8 cellular contexts compared by ENCODE assay signal in genomic region chr13:50911051-50911690, GRCh38. TPM values are rescaled to one million over a fixed set of nuclear protein-coding genes. Genes with fewer than 3 reads are reported as not detected.
DNase-seq lines count a peak whose midpoint lies in the region; ATAC-seq, FAIRE-seq and TF ChIP-seq lines count a peak whose summit lies in the region.

No MANE protein-coding gene starts in this region.

- H2BK20ac ChIP-seq in H1 (ENCODE audit: low read length) = no peak overlapping the region

- TF ChIP-seq CTCF in H1 (IDR thresholded peaks at IDR 0.05; ENCODE audit: control extremely low read depth in 1 of 3, insufficient read depth in 1 of 3, low read depth in 1 of 3, low read length in 3 of 3) = no peak

- peaks cover 2% of the 10 kb centered on the region for H3K79me1 ChIP-seq in H1 (ENCODE audit: low read depth, low read length)

- TF ChIP-seq RAD21 in H1 (IDR thresholded peaks at IDR 0.05 in 1 of 2, conservative IDR thresholded peaks at IDR 0.05 in 1 of 2; ENCODE audit: low read depth in 2 of 2, low read length in 2 of 2) = no peak

- peak overlapping the region; percentile 92 to 95 for H3K4me3 Mint-ChIP-seq in activated T-cell treated with anti-CD3 and anti-CD28 coated beads, Interleukin-2, amount 50 U/mL, for 72 hours

- no peak overlapping the region for H4K91ac ChIP-seq in H1 (replicated peaks; ENCODE audit: insufficient read length, low read length)

- peaks cover 38% of the 10 kb centered on the region for H3K4me1 Mint-ChIP-seq in activated T-cell treated with anti-CD3 and anti-CD28 coated beads, Interleukin-2, amount 50 U/mL, for 72 hours (ENCODE audit: low read depth)

- no peak overlapping the region for H2AFZ ChIP-seq in H1 (ENCODE audit: low read length)

- H3K14ac ChIP-seq in H1 (ENCODE audit: insufficient read length) = no peak overlapping the region

- POLR2A ChIA-PET in H1 (lab: Charles Lee; ENCODE audit: partially characterized antibody) = interaction anchor here (0.7 to 1.4 kb wide), 6 partner anchors 10 to 914 kb away, joined by 3 to 4 read pairs (median 4); no protein-coding TSS in a partner anchor

- H3K27me3 Mint-ChIP-seq in activated T-cell treated with anti-CD3 and anti-CD28 coated beads, Interleukin-2, amount 50 U/mL, for 72 hours (ENCODE audit: low read depth) = no peaks in the 10 kb centered on the region

- no peak overlapping the region for H3K9ac ChIP-seq in H1 (replicated peaks in 1 of 4; ENCODE audit: extremely low read depth in 1 of 4, low read depth in 3 of 4, low read length in 3 of 4)

- no peak overlapping the region for H4K8ac ChIP-seq in H1 (ENCODE audit: extremely low read depth, insufficient read depth, low read length)

- H3K27ac Mint-ChIP-seq in activated T-cell treated with anti-CD3 and anti-CD28 coated beads, Interleukin-2, amount 50 U/mL, for 72 hours = peak overlapping the region; percentile 91

- H2BK120ac ChIP-seq in H1 (replicated peaks; ENCODE audit: low read depth, low read length) = no peak overlapping the region

- no peak for TF ChIP-seq EP300 in H1 (IDR thresholded peaks at IDR 0.05; ENCODE audit: borderline replicate concordance in 1 of 2, low read depth in 2 of 2, low read length in 2 of 2)

- H3K56ac ChIP-seq in H1 (replicated peaks; ENCODE audit: insufficient read length, low read depth, low read length) = no peak overlapping the region

- H4K20me1 ChIP-seq in H1 (replicated peaks in 1 of 2; ENCODE audit: control insufficient read depth in 1 of 2, insufficient read depth in 2 of 2, low read length in 2 of 2) = no peaks in the 10 kb centered on the region

- no peak overlapping the region for H2BK12ac ChIP-seq in H1 (ENCODE audit: low read depth, low read length)

- no peak for TF ChIP-seq POLR2A in H1 (IDR thresholded peaks at IDR 0.05; ENCODE audit: control extremely low read depth in 1 of 2, low read depth in 2 of 2, low read length in 2 of 2)

- H3K27ac ChIP-seq in H1 (ENCODE audit: low read depth, low read length) = no peak overlapping the region

- intact Hi-C loops in posterior cingulate gyrus (cut with DNase I) = loop anchor here (2.0 to 5.0 kb wide), 4 partner anchors 109 to 934 kb away; no protein-coding TSS in a partner anchor

- H3K4me1 ChIP-seq in H1 (replicated peaks in 1 of 4; ENCODE audit: control insufficient read depth in 3 of 4, insufficient read depth in 4 of 4, low read length in 3 of 4) = peaks cover 6 to 16% (median 10%) of the 10 kb centered on the region in 4 experiments; a peak in 6 of 7 replicates

- ATAC-seq in activated T-cell treated with anti-CD3 and anti-CD28 coated beads, Interleukin-2, amount 50 U/mL, for 72 hours (replicated peaks in 1 of 2) = no peak
- no peak for ATAC-seq in HG03469 (IDR thresholded peaks at IDR 0.05; ENCODE audit: unreplicated experiment)

- CTCF ChIA-PET in H1 (lab: Charles Lee; ENCODE audit: partially characterized antibody) = interaction anchor here (0.6 to 1.8 kb wide), 50 partner anchors 9 to 975 kb away, joined by 3 to 10 read pairs (median 4); partner anchors contain the start of gene SPRYD7

- no peaks in the 10 kb centered on the region for H3K9me3 Mint-ChIP-seq in activated T-cell treated with anti-CD3 and anti-CD28 coated beads, Interleukin-2, amount 50 U/mL, for 72 hours

- H3K27me3 ChIP-seq in H1 (replicated peaks in 1 of 4; ENCODE audit: control insufficient read depth in 3 of 4, extremely low read depth in 1 of 4, insufficient read depth in 3 of 4, low read length in 3 of 4) = no peaks in the 10 kb centered on the region

- no peak overlapping the region for H2BK5ac ChIP-seq in H1 (ENCODE audit: low read depth, low read length)

- no peak for DNase-seq in activated T-cell treated with anti-CD3 and anti-CD28 coated beads, Interleukin-2, amount 50 U/mL, for 72 hours
- no peak for DNase-seq in activated T-cell treated with anti-CD3 and anti-CD28 coated beads, Interleukin-2, amount 50 U/mL, for 1 hour
- DNase-seq in RPMI8226 (peak; percentile 14), H1 (ENCODE audit: low read depth in 1 of 2, low spot score in 2 of 2) (no peak), retina (peak; percentile 71), posterior cingulate gyrus (no peak)
- DNase-seq in stimulated activated CD4-positive, alpha-beta T cell treated with anti-CD3 and anti-CD28 coated beads, Interleukin-1b, Interleukin-23, amount 100 ng/mL, for 48 hours = no peak

- peak overlapping the region; percentile 48 to 76 (median 66); a peak in 5 of 8 replicates for H3K4me3 ChIP-seq in H1 (ENCODE audit: extremely low read depth in 1 of 4, insufficient read depth in 2 of 4, low read depth in 3 of 4, low read length in 4 of 4)

- H3K9me3 ChIP-seq in H1 (ENCODE audit: insufficient read depth in 2 of 2, low read depth in 1 of 2, low read length in 1 of 2) = no peaks in the 10 kb centered on the region

- no peaks in the 10 kb centered on the region for H3K36me3 Mint-ChIP-seq in activated T-cell treated with anti-CD3 and anti-CD28 coated beads, Interleukin-2, amount 50 U/mL, for 72 hours (ENCODE audit: insufficient read depth in 2 of 2)

- no peak for FAIRE-seq in H1 (lab: Jason Lieb, UNC)

- peak overlapping the region; percentile 19 for H3K4ac ChIP-seq in H1 (replicated peaks; ENCODE audit: insufficient read length, low read depth, low read length)

- peaks cover 0 to 48% of the 10 kb centered on the region in 2 experiments; a peak in 2 of 4 replicates for H3K79me2 ChIP-seq in H1 (ENCODE audit: control insufficient read depth in 1 of 2, insufficient read depth in 2 of 2, low read length in 2 of 2)

- H2BK15ac ChIP-seq in H1 (ENCODE audit: low read length) = no peak overlapping the region

- peaks cover 10% of the 10 kb centered on the region; the same call in 1 of the 2 replicates for H3K23me2 ChIP-seq in H1 (ENCODE audit: low read depth, low read length)

- no peak overlapping the region for H3K23ac ChIP-seq in H1 (ENCODE audit: insufficient read length)

- H2AK5ac ChIP-seq in H1 (ENCODE audit: low read depth, low read length) = no peak overlapping the region

- 72% methylated on average over 6 of the region's 6 CpGs; no CpG with 5 or more reads in 1 of the 2 experiments for WGBS in H1 (ENCODE audit: extremely low coverage in 1 of 2, insufficient coverage in 1 of 2, insufficient read length in 1 of 2, insufficient replicate concordance in 2 of 2, low coverage in 1 of 2, low lambda C conversion rate in 2 of 2, missing lambda C conversion rate in 1 of 2), 2 experiments

- no peaks in the 10 kb centered on the region for H3K36me3 ChIP-seq in H1 (ENCODE audit: control insufficient read depth in 2 of 4, insufficient read depth in 4 of 4, low read length in 3 of 4)

- H4K5ac ChIP-seq in H1 (ENCODE audit: insufficient read length, low read depth, low read length) = no peak overlapping the region

- H3K4me2 ChIP-seq in H1 (ENCODE audit: insufficient read depth in 1 of 2, low read depth in 2 of 2, low read length in 2 of 2) = peak overlapping the region; percentile 72 to 92

- no peak overlapping the region for H3K18ac ChIP-seq in H1 (ENCODE audit: extremely low read depth, low read length)

TF ChIP-seq in H1, 55 proteins besides CTCF, POLR2A, EP300 and RAD21 (continues in another document):
- TF ChIP-seq CBX5 (IDR thresholded peaks at IDR 0.05; ENCODE audit: low read depth, low read length) = no peak
- TF ChIP-seq RFX5 (IDR thresholded peaks at IDR 0.05; ENCODE audit: borderline replicate concordance, low read depth, low read length) = no peak
- TF ChIP-seq BCL11A (IDR thresholded peaks at IDR 0.05; ENCODE audit: low read depth in 2 of 2, low read length in 2 of 2) = no peak
- no peak for TF ChIP-seq NRF1 (IDR thresholded peaks at IDR 0.05; ENCODE audit: low read depth, low read length)
- no peak for TF ChIP-seq SRF (IDR thresholded peaks at IDR 0.05; ENCODE audit: low read depth, low read length)
- TF ChIP-seq ATF2 (IDR thresholded peaks at IDR 0.05; ENCODE audit: low read length) = no peak
- no peak for TF ChIP-seq GABPA (IDR thresholded peaks at IDR 0.05; ENCODE audit: borderline replicate concordance, insufficient read depth, low read length)
- no peak for TF ChIP-seq USF2 (IDR thresholded peaks at IDR 0.05; ENCODE audit: low read length)
- no peak for TF ChIP-seq GTF2F1 (IDR thresholded peaks at IDR 0.05; ENCODE audit: borderline replicate concordance, low read depth, low read length)
- TF ChIP-seq CEBPB (IDR thresholded peaks at IDR 0.05; ENCODE audit: low read depth, low read length) = no peak
- no peak for TF ChIP-seq EGR1 (IDR thresholded peaks at IDR 0.05; ENCODE audit: borderline replicate concordance, low read depth, low read length)
- no peak for TF ChIP-seq SUZ12 (IDR thresholded peaks at IDR 0.05; ENCODE audit: low read length)
- TF ChIP-seq SIN3A (conservative IDR thresholded peaks at IDR 0.05 in 1 of 2, IDR thresholded peaks at IDR 0.05 in 1 of 2; ENCODE audit: low read depth in 1 of 2, low read length in 2 of 2) = no peak

RNA-seq across cellular contexts. Expression of gene RNASEH2B, which starts 1.6 kb away (rescaled TPM):
- 10 to 100 TPM; 63.7 to 86.5 TPM for total RNA-seq in activated T-cell treated with anti-CD3 and anti-CD28 coated beads, Interleukin-2, amount 50 U/mL, for 72 hours
- total RNA-seq in H1 (2021; fragmentation: NEBNext Ultra II Directional; extraction: Animal tissue kit (Norgen Biotek cat#: 25700)) = 43.8 and 43.9 TPM in 2 replicates
- polyA plus RNA-seq in H1 (2011; rRNA removed) = 8.5 and 19.3 TPM in 2 replicates
- 21.2 TPM for polyA plus RNA-seq in H1 (2011; cell fraction: cytosol; rRNA removed)
- 7.2 TPM for polyA plus RNA-seq in H1 (2011; cell fraction: nucleus; rRNA removed)
- 26.5 to 52.4 TPM (median 33.4 TPM) in 4 replicates for polyA plus RNA-seq in H1 (2012, experiment 1 of 2)
- polyA plus RNA-seq in H1 (2012, experiment 2 of 2) = 19.3 TPM
- 44.7 TPM for polyA plus RNA-seq in H1 (2013, experiment 1 of 2)
- polyA plus RNA-seq in H1 (2013, experiment 2 of 2) = 45.8 TPM
- polyA minus RNA-seq in H1 (2011; rRNA and poly(A)+ RNA removed) = 17.2 and 19.5 TPM in 2 replicates
- 11.7 TPM for polyA minus RNA-seq in H1 (2011; cell fraction: cytosol; rRNA and poly(A)+ RNA removed)
- polyA minus RNA-seq in H1 (2011; cell fraction: nucleus; rRNA and poly(A)+ RNA removed) = 66.1 TPM

Comparison
In these comparisons a context has a peak if more than half of its experiments do, and no peak if none do; other contexts are left out.
1. DNase-seq: peak in RPMI8226 (single experiment) and retina (single experiment); none in activated T-cell treated with anti-CD3 and anti-CD28 coated beads, Interleukin-2, amount 50 U/mL, for 72 hours (0 of 2), activated T-cell treated with anti-CD3 and anti-CD28 coated beads, Interleukin-2, amount 50 U/mL, for 1 hour (single experiment), H1 (0 of 2), posterior cingulate gyrus (0 of 10) and stimulated activated CD4-positive, alpha-beta T cell treated with anti-CD3 and anti-CD28 coated beads, Interleukin-1b, Interleukin-23, amount 100 ng/mL, for 48 hours (single experiment).